In the genomic region with DNA sequence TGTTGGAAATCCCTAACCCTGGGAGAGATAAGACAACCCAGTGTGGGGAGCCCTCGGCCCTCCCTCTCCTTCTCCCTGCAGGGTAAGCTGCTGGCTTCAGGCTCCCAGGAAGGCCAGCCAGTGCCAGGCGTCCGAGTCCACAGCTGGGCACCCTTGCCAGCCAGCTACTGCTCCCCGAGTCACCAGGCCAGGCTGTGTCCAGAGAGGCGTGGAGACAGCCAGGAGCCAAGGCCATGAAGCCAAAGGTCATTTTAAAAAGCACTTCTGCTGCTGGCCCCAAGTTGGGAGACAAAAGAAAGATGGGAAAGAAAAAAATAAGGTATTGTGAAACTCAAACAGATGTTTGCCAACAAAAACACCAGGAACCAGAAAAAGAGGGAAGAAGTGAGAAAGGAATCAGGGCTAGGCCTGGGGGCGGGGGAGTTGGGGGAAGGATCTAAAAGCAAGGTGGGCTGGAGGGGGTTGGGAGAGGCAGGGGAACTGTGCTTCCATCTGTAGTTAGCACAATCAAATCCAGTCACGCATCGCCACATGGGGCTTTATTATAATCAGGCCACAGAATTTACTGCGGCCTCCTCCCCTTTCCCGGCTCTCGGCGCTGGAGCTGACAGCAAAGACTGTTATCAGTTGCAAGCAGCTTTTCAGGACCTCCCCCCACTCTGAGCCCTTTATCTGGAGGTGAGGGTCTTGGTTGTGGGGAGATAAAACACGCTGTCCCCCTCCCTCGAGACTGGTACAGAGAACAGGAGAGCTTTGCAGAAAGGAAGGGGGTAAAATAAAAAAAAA, we compare ENCODE assay signal across 10 cellular contexts. TPM values are rescaled to one million over a fixed set of nuclear protein-coding genes. Genes with fewer than 3 reads are reported as not detected.
DNase-seq lines count a peak whose midpoint lies in the region; ATAC-seq and TF ChIP-seq lines count a peak whose summit lies in the region.
"Had no signal": no experiment of that assay in that cellular context is flagged by ENCODE, and none has a peak within 500 bp of the region (broad histone marks: within the 10 kb centered on the region; RNA-seq: fewer than 3 reads in every experiment).

No MANE protein-coding gene starts in this region.

- H2AFZ ChIP-seq in hepatocyte, result no peak overlapping the region

- ATAC-seq in psoas muscle (peak in 2 of 4 donors; percentile 57 to 61), HG02642 (IDR thresholded peaks at IDR 0.05; ENCODE audit: poor library complexity, unreplicated experiment) (no peak)
- ATAC-seq in stimulated activated naive CD8-positive, alpha-beta T cell treated with anti-CD3 and anti-CD28 coated beads, Interleukin-15, Interleukin-2, amounts not matched to agents 100 U/mL and 50 U/mL, for 24 hours, result no peak
- ATAC-seq: gastrocnemius medialis had no signal

- no peaks in the 10 kb centered on the region for H3K79me2 ChIP-seq in hepatocyte

- H3K27me3 ChIP-seq in hepatocyte (no peaks in the 10 kb centered on the region), psoas muscle (ENCODE audit: insufficient read depth in 3 of 3, low read length in 2 of 3) (no peaks in the 10 kb centered on the region)
- H3K27me3 ChIP-seq: gastrocnemius medialis had no signal

- H3K4me1 ChIP-seq in hepatocyte (ENCODE audit: insufficient read depth) (peaks cover 15% of the 10 kb centered on the region), psoas muscle (no peaks in the 10 kb centered on the region)

- in situ Hi-C loops in astrocyte of the spinal cord (cut with HindIII; ENCODE audit: low sequenced_read_pairs), result no loop called here

- H3K9me3 ChIP-seq in hepatocyte (ENCODE audit: low read depth) (no peaks in the 10 kb centered on the region), psoas muscle (no peaks in the 10 kb centered on the region)
- H3K9me3 ChIP-seq: gastrocnemius medialis had no signal

- intact Hi-C loops in psoas muscle (cut with DNase I), result no loop called here

- peak overlapping the region; percentile 70 for H3K27ac ChIP-seq in hepatocyte
- H3K27ac ChIP-seq in psoas muscle, result no peak overlapping the region
- H3K27ac ChIP-seq: gastrocnemius medialis had no signal

- H3K4me3 ChIP-seq in astrocyte of the spinal cord (ENCODE audit: low read depth, low read length), result no peak overlapping the region
- H3K4me3 ChIP-seq in hepatocyte, result no peak overlapping the region
- H3K4me3 ChIP-seq in psoas muscle, result no peak overlapping the region
- H3K4me3 ChIP-seq: gastrocnemius medialis had no signal

- no peaks in the 10 kb centered on the region for H3K36me3 ChIP-seq in hepatocyte (replicated peaks; ENCODE audit: insufficient read depth, low read depth)
- peaks cover 0 to 80% of the 10 kb centered on the region in 2 donors for H3K36me3 ChIP-seq in psoas muscle (ENCODE audit: insufficient read depth in 1 of 2, low read depth in 1 of 2)

- no peaks in the 10 kb centered on the region for H3K9me2 ChIP-seq in hepatocyte (replicated peaks; ENCODE audit: insufficient read depth)

- no peak for TF ChIP-seq CTCF in astrocyte of the spinal cord (IDR thresholded peaks at IDR 0.05; ENCODE audit: low read depth, low read length)
- no peak for TF ChIP-seq CTCF in hepatocyte (IDR thresholded peaks at IDR 0.05; ENCODE audit: poor library complexity)
- TF ChIP-seq CTCF in psoas muscle (IDR thresholded peaks at IDR 0.05), result no peak

- H4K20me1 ChIP-seq in hepatocyte (ENCODE audit: insufficient read depth, poor library complexity, severe bottlenecking), result no peaks in the 10 kb centered on the region

- WGBS in hepatocyte (ENCODE audit: low lambda C conversion rate, missing lambda C conversion rate), result 56% methylated on average over 12 of the region's 14 CpGs
- WGBS in psoas muscle, 3 donors, result 61 to 71% (median 65%) methylated on average over 14 of the region's 14 CpGs

- peak overlapping the region; percentile 24 for H3K4me2 ChIP-seq in hepatocyte

- DNase-seq in HCEC 1CT, result peak; percentile 6
- peak; percentile 46 for DNase-seq in astrocyte of the spinal cord (ENCODE audit: low read depth, low spot score)
- peak; percentile 41 for DNase-seq in hepatocyte (ENCODE audit: low spot score)
- peak; percentile 30 to 72 for DNase-seq in psoas muscle
- DNase-seq in stimulated activated naive CD8-positive, alpha-beta T cell treated with anti-CD3 and anti-CD28 coated beads, Interleukin-15, Interleukin-2, amounts not matched to agents 100 U/mL and 50 U/mL, for 24 hours, result no peak
- no peak for DNase-seq in SW480 (ENCODE audit: low spot score)
- no peak for DNase-seq in NCI-H128 (lab: John Stamatoyannopoulos, UW; ENCODE audit: unreplicated experiment)
- DNase-seq: NCI-H1930 had no signal

RNA-seq across cellular contexts. Expression of gene RBM19, which starts 33.5 kb away (rescaled TPM):
- total RNA-seq in hepatocyte (16.5 and 16.8 TPM in 2 replicates), psoas muscle (10 to 100 TPM; 16.0 to 28.6 (median 21.5) TPM)
- polyA plus RNA-seq in hepatocyte (14.5 and 18.2 TPM in 2 replicates), psoas muscle (10 to 100 TPM; 14.2 to 59.4 (median 30.9) TPM)

Comparison
In these comparisons a context has a peak if more than half of its experiments do, and no peak if none do; other contexts are left out.
1. DNase-seq: peak in HCEC 1CT (single experiment), astrocyte of the spinal cord (single experiment), hepatocyte (single experiment) and psoas muscle (2 of 2); none in stimulated activated naive CD8-positive, alpha-beta T cell treated with anti-CD3 and anti-CD28 coated beads, Interleukin-15, Interleukin-2, amounts not matched to agents 100 U/mL and 50 U/mL, for 24 hours (single experiment), SW480 (single experiment) and NCI-H128 (single experiment).